33 cellular contexts compared by ENCODE assay signal in genomic region chr16:29892458-29892813, GRCh38. TPM values are rescaled to one million over a fixed set of nuclear protein-coding genes. Genes with fewer than 3 reads are reported as not detected.
"Had no signal": no experiment of that assay in that cellular context is flagged by ENCODE, and none has a peak within 500 bp of the region (broad histone marks: within the 10 kb centered on the region; RNA-seq: fewer than 3 reads in every experiment).

No MANE protein-coding gene starts in this region.

- H3K9me3 ChIP-seq: adrenal gland, MG63, SJCRH30 had no signal

- H3K4me1 ChIP-seq: adrenal gland, SJCRH30 had no signal

- H3K4me3 Mint-ChIP-seq: activated B cell treated with CpG ODN at 0.5 μM for 24 hours; activated CD4-positive, alpha-beta memory T cell treated with anti-CD3 and anti-CD28 coated beads for 36 hours; activated naive CD4-positive, alpha-beta T cell treated with anti-CD3 and anti-CD28 coated beads for 36 hours; activated T-cell treated with anti-CD3 and anti-CD28 coated beads, Interleukin-2, amount 50 U/mL, for 4 hours; activated T-helper 1 cell treated with anti-CD3 and anti-CD28 coated beads, Interleukin-12 subunit alpha, Interleukin-12 subunit beta, Interleukin-2, Interleukin-4 antibody, amounts not matched to agents 30 ng/mL and 10 ng/mL and 1 ng/mL, durations not matched to agents 14 hours and 24 hours and 36 hours; T-helper 1 cell treated with Interleukin-12 subunit alpha and Interleukin-12 subunit beta and Interleukin-4 antibody, amounts not matched to agents 30 μg/mL and 1 μg/mL, for 36 hours; T-helper 2 cell treated with Interferon-gamma antibody and Interleukin-4, amounts not matched to agents 5 μg/mL and 100 μg/mL, for 36 hours had no signal

- H3K27me3 ChIP-seq: adrenal gland, MG63, SJCRH30 had no signal

- H3K4me3 ChIP-seq: adrenal gland, MG63, SJCRH30, SK-N-MC had no signal

- H3K27ac ChIP-seq: adrenal gland, SJCRH30, SK-N-MC had no signal

- ATAC-seq: activated naive CD4-positive, alpha-beta T cell treated with anti-CD3 and anti-CD28 coated beads, Interleukin-2, amount 50 U/mL, for 72 hours; activated T-cell treated with anti-CD3 and anti-CD28 coated beads, Interleukin-2, amount 50 U/mL, for 4 hours had no signal

- H3K36me3 Mint-ChIP-seq: activated CD4-positive, alpha-beta memory T cell treated with anti-CD3 and anti-CD28 coated beads for 36 hours; activated naive CD4-positive, alpha-beta T cell treated with anti-CD3 and anti-CD28 coated beads, Interleukin-2, amount 50 U/mL, for 72 hours had no signal

- H3K4me1 Mint-ChIP-seq: activated B cell treated with CpG ODN at 0.5 μM for 24 hours had no signal

- H3K36me3 ChIP-seq: adrenal gland, SJCRH30 had no signal

- DNase-seq: activated B cell treated with CpG ODN at 0.5 μM for 24 hours; activated CD4-positive, alpha-beta memory T cell treated with anti-CD3 and anti-CD28 coated beads for 36 hours; activated CD4-positive, alpha-beta T cell treated with anti-CD3 and anti-CD28 coated beads for 4 hours; activated CD4-positive, alpha-beta T cell treated with anti-CD3 and anti-CD28 coated beads, Interleukin-2, amount 50 U/mL, for 1 hour; activated CD4-positive, CD25-positive, alpha-beta regulatory T cell treated with anti-CD3 and anti-CD28 coated beads, Interleukin-2, amount 50 U/mL, for 72 hours; activated CD8-positive, alpha-beta memory T cell treated with anti-CD3 and anti-CD28 coated beads, Interleukin-2, amount 50 U/mL, for 4 hours; activated gamma-delta T cell treated with Interleukin-2 at 50 U/mL for 16 hours; activated naive CD4-positive, alpha-beta T cell treated with anti-CD3 and anti-CD28 coated beads for 36 hours; activated T-cell treated with anti-CD3 and anti-CD28 coated beads for 4 hours; activated T-cell treated with anti-CD3 and anti-CD28 coated beads, Interleukin-2, amount 50 U/mL, for 4 hours; adrenal gland; caudate nucleus; cerebellar nuclear complex; Kasumi-1; KG1; MG63; NCI-H1092; NCI-H1436 treated with DMSO at 0.1 percent for 48 hours; NCI-H1694 treated with DMSO at 0.1 percent for 48 hours; NCI-H2029; NCI-H345; NCI-H524 treated with DMSO at 0.1 percent for 48 hours; NCI-H748 treated with DMSO at 0.1 percent for 48 hours; NK-92 treated with Interleukin-12 subunit alpha and Interleukin-12 subunit beta, amount 100 ng/mL, for 24 hours; OCI-M1; SHP77; SJCRH30 had no signal

- H3K27ac Mint-ChIP-seq: activated B cell treated with CpG ODN at 0.5 μM for 24 hours; activated CD4-positive, alpha-beta memory T cell treated with anti-CD3 and anti-CD28 coated beads for 36 hours; activated naive CD4-positive, alpha-beta T cell treated with anti-CD3 and anti-CD28 coated beads for 36 hours; activated naive CD4-positive, alpha-beta T cell treated with anti-CD3 and anti-CD28 coated beads, Interleukin-2, amount 50 U/mL, for 72 hours; activated T-helper 1 cell treated with anti-CD3 and anti-CD28 coated beads, Interleukin-12 subunit alpha, Interleukin-12 subunit beta, Interleukin-2, Interleukin-4 antibody, amounts not matched to agents 30 ng/mL and 10 ng/mL and 1 ng/mL, durations not matched to agents 14 hours and 24 hours and 36 hours; T-helper 1 cell treated with Interleukin-12 subunit alpha and Interleukin-12 subunit beta and Interleukin-4 antibody, amounts not matched to agents 30 μg/mL and 1 μg/mL, for 36 hours; T-helper 2 cell treated with Interferon-gamma antibody and Interleukin-4, amounts not matched to agents 5 μg/mL and 100 μg/mL, for 36 hours had no signal

- H3K27me3 Mint-ChIP-seq: brain had no signal

- H3K9me3 Mint-ChIP-seq: activated B cell treated with CpG ODN at 0.5 μM for 24 hours; activated CD4-positive, alpha-beta memory T cell treated with anti-CD3 and anti-CD28 coated beads for 36 hours; activated naive CD4-positive, alpha-beta T cell treated with anti-CD3 and anti-CD28 coated beads for 36 hours; activated naive CD4-positive, alpha-beta T cell treated with anti-CD3 and anti-CD28 coated beads, Interleukin-2, amount 50 U/mL, for 72 hours; activated T-cell treated with anti-CD3 and anti-CD28 coated beads, Interleukin-2, amount 50 U/mL, for 4 hours; activated T-helper 1 cell treated with anti-CD3 and anti-CD28 coated beads, Interleukin-12 subunit alpha, Interleukin-12 subunit beta, Interleukin-2, Interleukin-4 antibody, amounts not matched to agents 30 ng/mL and 10 ng/mL and 1 ng/mL, durations not matched to agents 14 hours and 24 hours and 36 hours; brain; T-helper 1 cell treated with Interleukin-12 subunit alpha and Interleukin-12 subunit beta and Interleukin-4 antibody, amounts not matched to agents 30 μg/mL and 1 μg/mL, for 36 hours; T-helper 2 cell treated with Interferon-gamma antibody and Interleukin-4, amounts not matched to agents 5 μg/mL and 100 μg/mL, for 36 hours had no signal

RNA-seq across cellular contexts. Expression of gene SEZ6L2, which starts 6.9 kb away (rescaled TPM):
- total RNA-seq: activated B cell treated with CpG ODN at 0.5 μM for 24 hours, SJCRH30 had no signal

RNA-seq across cellular contexts. Expression of gene ASPHD1, which starts 7.9 kb away (rescaled TPM):
- total RNA-seq: activated B cell treated with CpG ODN at 0.5 μM for 24 hours had no signal
